In the genomic region with DNA sequence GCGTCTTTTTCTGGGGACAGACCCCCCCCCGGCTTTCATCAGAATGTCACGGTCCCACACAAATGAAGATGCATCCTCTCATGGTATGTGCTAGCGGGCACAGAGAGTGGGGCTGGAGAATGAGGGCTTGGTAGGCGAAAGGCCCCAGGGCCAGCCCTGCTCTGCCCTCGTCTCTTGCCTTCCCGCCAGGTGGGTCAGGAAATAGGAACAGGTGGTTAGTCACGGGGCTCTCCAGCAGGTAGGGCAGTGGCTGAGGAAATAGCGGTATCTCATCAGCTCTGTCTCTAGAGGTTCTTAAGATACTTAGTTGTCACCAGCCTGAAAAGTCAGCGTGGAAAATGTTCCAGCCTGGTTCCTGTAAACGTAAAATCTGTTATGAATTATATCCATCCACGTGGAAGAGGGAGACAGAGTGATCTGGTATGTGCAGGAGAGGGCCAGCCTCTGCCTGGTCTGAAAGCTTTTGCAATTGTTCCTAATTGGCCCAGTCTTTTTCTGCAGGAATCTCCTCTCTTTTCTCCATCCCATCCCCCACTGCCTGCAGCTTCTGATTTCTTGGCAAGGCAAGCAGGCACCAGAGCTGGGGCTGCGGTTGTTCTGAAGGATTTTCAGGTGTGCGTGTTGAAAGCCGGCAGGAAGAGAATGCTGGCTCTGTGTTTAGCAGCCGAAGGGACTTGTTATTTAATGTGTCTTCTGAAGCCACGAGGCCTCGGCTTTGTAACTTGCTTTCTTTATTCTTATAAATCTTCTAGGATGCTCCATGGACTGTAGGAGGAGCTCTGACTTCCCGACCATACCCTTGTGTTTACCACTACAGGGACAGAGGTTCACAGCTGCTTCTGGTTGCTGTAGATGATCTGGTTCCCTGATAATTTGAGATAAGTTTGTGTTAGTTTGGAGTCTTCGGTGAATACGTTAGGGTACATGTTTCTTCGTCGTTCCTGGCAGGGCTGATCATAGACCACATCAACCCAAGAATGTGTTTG, we compare ENCODE assay signal across 1 cellular context.
TF ChIP-seq lines count a peak whose summit lies in the region.

No MANE protein-coding gene starts in this region.

TF ChIP-seq in HepG2, 621 proteins besides CTCF, POLR2A, EP300 and RAD21 (continued from another document):
- TF ChIP-seq, protein P1, sequence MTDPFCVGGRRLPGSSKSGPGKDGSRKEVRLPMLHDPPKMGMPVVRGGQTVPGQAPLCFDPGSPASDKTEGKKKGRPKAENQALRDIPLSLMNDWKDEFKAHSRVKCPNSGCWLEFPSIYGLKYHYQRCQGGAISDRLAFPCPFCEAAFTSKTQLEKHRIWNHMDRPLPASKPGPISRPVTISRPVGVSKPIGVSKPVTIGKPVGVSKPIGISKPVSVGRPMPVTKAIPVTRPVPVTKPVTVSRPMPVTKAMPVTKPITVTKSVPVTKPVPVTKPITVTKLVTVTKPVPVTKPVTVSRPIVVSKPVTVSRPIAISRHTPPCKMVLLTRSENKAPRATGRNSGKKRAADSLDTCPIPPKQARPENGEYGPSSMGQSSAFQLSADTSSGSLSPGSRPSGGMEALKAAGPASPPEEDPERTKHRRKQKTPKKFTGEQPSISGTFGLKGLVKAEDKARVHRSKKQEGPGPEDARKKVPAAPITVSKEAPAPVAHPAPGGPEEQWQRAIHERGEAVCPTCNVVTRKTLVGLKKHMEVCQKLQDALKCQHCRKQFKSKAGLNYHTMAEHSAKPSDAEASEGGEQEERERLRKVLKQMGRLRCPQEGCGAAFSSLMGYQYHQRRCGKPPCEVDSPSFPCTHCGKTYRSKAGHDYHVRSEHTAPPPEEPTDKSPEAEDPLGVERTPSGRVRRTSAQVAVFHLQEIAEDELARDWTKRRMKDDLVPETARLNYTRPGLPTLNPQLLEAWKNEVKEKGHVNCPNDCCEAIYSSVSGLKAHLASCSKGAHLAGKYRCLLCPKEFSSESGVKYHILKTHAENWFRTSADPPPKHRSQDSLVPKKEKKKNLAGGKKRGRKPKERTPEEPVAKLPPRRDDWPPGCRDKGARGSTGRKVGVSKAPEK (CRISPR knock-in tag; IDR thresholded peaks at IDR 0.05; ENCODE audit: borderline replicate concordance) = no peak
- TF ChIP-seq ZNF430 (CRISPR knock-in tag; IDR thresholded peaks at IDR 0.05) = no peak
- TF ChIP-seq, protein P2, sequence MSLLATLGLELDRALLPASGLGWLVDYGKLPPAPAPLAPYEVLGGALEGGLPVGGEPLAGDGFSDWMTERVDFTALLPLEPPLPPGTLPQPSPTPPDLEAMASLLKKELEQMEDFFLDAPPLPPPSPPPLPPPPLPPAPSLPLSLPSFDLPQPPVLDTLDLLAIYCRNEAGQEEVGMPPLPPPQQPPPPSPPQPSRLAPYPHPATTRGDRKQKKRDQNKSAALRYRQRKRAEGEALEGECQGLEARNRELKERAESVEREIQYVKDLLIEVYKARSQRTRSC (CRISPR knock-in tag; IDR thresholded peaks at IDR 0.05; ENCODE audit: low read depth) = no peak
- no peak for TF ChIP-seq ZNF746 (CRISPR knock-in tag; IDR thresholded peaks at IDR 0.05)
- TF ChIP-seq TBX3 (IDR thresholded peaks at IDR 0.05; ENCODE audit: borderline replicate concordance) = no peak
- no peak for TF ChIP-seq ZNF256 (CRISPR knock-in tag; conservative IDR thresholded peaks at IDR 0.05)
- TF ChIP-seq FOXM1 (CRISPR knock-in tag; IDR thresholded peaks at IDR 0.05) = no peak
- no peak for TF ChIP-seq TARDBP (CRISPR knock-in tag; IDR thresholded peaks at IDR 0.05)
- TF ChIP-seq ZBTB20 (CRISPR knock-in tag; IDR thresholded peaks at IDR 0.05; ENCODE audit: borderline replicate concordance, low read depth) = no peak
- TF ChIP-seq THAP11 (CRISPR knock-in tag; IDR thresholded peaks at IDR 0.05) = no peak
- TF ChIP-seq, protein P3, sequence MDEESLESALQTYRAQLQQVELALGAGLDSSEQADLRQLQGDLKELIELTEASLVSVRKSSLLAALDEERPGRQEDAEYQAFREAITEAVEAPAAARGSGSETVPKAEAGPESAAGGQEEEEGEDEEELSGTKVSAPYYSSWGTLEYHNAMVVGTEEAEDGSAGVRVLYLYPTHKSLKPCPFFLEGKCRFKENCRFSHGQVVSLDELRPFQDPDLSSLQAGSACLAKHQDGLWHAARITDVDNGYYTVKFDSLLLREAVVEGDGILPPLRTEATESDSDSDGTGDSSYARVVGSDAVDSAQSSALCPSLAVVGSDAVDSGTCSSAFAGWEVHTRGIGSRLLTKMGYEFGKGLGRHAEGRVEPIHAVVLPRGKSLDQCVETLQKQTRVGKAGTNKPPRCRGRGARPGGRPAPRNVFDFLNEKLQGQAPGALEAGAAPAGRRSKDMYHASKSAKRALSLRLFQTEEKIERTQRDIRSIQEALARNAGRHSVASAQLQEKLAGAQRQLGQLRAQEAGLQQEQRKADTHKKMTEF (CRISPR knock-in tag; IDR thresholded peaks at IDR 0.05) = no peak
- no peak for TF ChIP-seq CREM (IDR thresholded peaks at IDR 0.05)
- no peak for TF ChIP-seq CREM (CRISPR knock-in tag; IDR thresholded peaks at IDR 0.05)
